9 cellular contexts compared by ENCODE assay signal in genomic region chr20:3071610-3072529, GRCh38. TPM values are rescaled to one million over a fixed set of nuclear protein-coding genes. Genes with fewer than 3 reads are reported as not detected.
A peak's percentile ranks its signal among the peaks of the same experiment; 100 is the strongest.
DNase-seq lines count a peak whose midpoint lies in the region; ATAC-seq and TF ChIP-seq lines count a peak whose summit lies in the region.
"Had no signal": no experiment of that assay in that cellular context is flagged by ENCODE, and none has a peak within 500 bp of the region (broad histone marks: within the 10 kb centered on the region; RNA-seq: fewer than 3 reads in every experiment).

TSS of gene OXT (plus strand) at chr20:3071620. CDS start at chr20:3071656, 36 bp downstream.

- CTCF ChIA-PET in A673 (lab: Charles Lee) = no interaction called here

- TF ChIP-seq CTCF in A673 (conservative IDR thresholded peaks at IDR 0.05; ENCODE audit: low read depth, low read length) (no peak), choroid plexus epithelial cell (conservative IDR thresholded peaks at IDR 0.05; ENCODE audit: low read depth, low read length) (no peak)

- no peaks in the 10 kb centered on the region for H3K27me3 Mint-ChIP-seq in stimulated activated memory B cell treated with anti-CD40 and anti-IgM and Interleukin-4, amounts not matched to agents 10 μg/mL and 1 μg/mL and 100 μg/mL, for 72 hours

- H3K36me3 ChIP-seq in A673 (ENCODE audit: insufficient read depth, low read length, poor library complexity, severe bottlenecking) = no peaks in the 10 kb centered on the region
- H3K36me3 ChIP-seq in muscle layer of duodenum (ENCODE audit: control insufficient read depth in 1 of 2, insufficient read depth in 2 of 2, low read length in 2 of 2) = no peaks in the 10 kb centered on the region

- no peaks in the 10 kb centered on the region for H3K36me3 Mint-ChIP-seq in stimulated activated memory B cell treated with anti-CD40 and anti-IgM and Interleukin-4, amounts not matched to agents 10 μg/mL and 1 μg/mL and 100 μg/mL, for 72 hours

- peak within 1 kb of the TSS; percentile 79 for H3K4me3 Mint-ChIP-seq in stimulated activated memory B cell treated with anti-CD40 and anti-IgM and Interleukin-4, amounts not matched to agents 10 μg/mL and 1 μg/mL and 100 μg/mL, for 72 hours

- POLR2A ChIA-PET in A673 (lab: Charles Lee; ENCODE audit: low non-redundant PET) = no interaction called here

- no TSS peak for BruUV-seq in A673 (replicated peaks; lab: Mats Ljungman, UMichigan)

- peaks cover 46% of the 10 kb centered on the region for H3K4me1 Mint-ChIP-seq in stimulated activated memory B cell treated with anti-CD40 and anti-IgM and Interleukin-4, amounts not matched to agents 10 μg/mL and 1 μg/mL and 100 μg/mL, for 72 hours

- H3K9me3 Mint-ChIP-seq in stimulated activated memory B cell treated with anti-CD40 and anti-IgM and Interleukin-4, amounts not matched to agents 10 μg/mL and 1 μg/mL and 100 μg/mL, for 72 hours = no peaks in the 10 kb centered on the region

- H3K27ac ChIP-seq in A673 (ENCODE audit: low read depth, low read length, poor library complexity, severe bottlenecking) (no peak within 1 kb of the TSS), muscle layer of duodenum (ENCODE audit: low read length) (no peak within 1 kb of the TSS), caudate nucleus (ENCODE audit: low read depth, low read length) (no peak within 1 kb of the TSS)
- H3K27ac ChIP-seq: SK-N-MC had no signal

- DNase-seq in A673 (ENCODE audit: low spot score) (no peak), choroid plexus epithelial cell (ENCODE audit: low read depth) (no peak), NCI-H510A (lab: John Stamatoyannopoulos, UW) (no peak), caudate nucleus (lab: John Stamatoyannopoulos, UW) (no peak), DMS79 (lab: John Stamatoyannopoulos, UW) (no peak)
- peak; percentile 21 for DNase-seq in activated CD4-positive, CD25-positive, alpha-beta regulatory T cell treated with anti-CD3 and anti-CD28 coated beads, Interleukin-2, amount 50 U/mL, for 16 hours (ENCODE audit: low read depth, low spot score)

- peaks cover 10% of the 10 kb centered on the region for H3K27me3 ChIP-seq in A673 (replicated peaks; ENCODE audit: insufficient read depth, low read depth, low read length, poor library complexity)
- H3K27me3 ChIP-seq in muscle layer of duodenum (ENCODE audit: low read depth, low read length) = no peaks in the 10 kb centered on the region

- H3K4me3 ChIP-seq in A673 (ENCODE audit: low read depth, low read length, poor library complexity, severe bottlenecking) (peak within 1 kb of the TSS; percentile 30), choroid plexus epithelial cell (ENCODE audit: low read depth, low read length) (peak within 1 kb of the TSS; percentile 39), muscle layer of duodenum (ENCODE audit: low read depth in 1 of 2, low read length in 2 of 2) (peak within 1 kb of the TSS; percentile 3 to 64)
- H3K4me3 ChIP-seq: SK-N-MC had no signal

- intact Hi-C loops in A673 (cut with micrococcal nuclease; ENCODE audit: unreplicated experiment) = no loop called here

- ATAC-seq in stimulated activated memory B cell treated with anti-CD40 and anti-IgM and Interleukin-4, amounts not matched to agents 10 μg/mL and 1 μg/mL and 100 μg/mL, for 72 hours = peak; percentile 76

- H3K9me3 ChIP-seq in A673 (ENCODE audit: low read depth, low read length, poor library complexity, severe bottlenecking) (no peaks in the 10 kb centered on the region), muscle layer of duodenum (ENCODE audit: control insufficient read depth in 1 of 2, low read length in 2 of 2) (no peaks in the 10 kb centered on the region)

- H3K4me1 ChIP-seq in A673 (ENCODE audit: insufficient read depth, low read length, poor library complexity, severe bottlenecking) (no peaks in the 10 kb centered on the region), muscle layer of duodenum (ENCODE audit: control insufficient read depth in 1 of 2, insufficient read depth in 2 of 2, low read length in 2 of 2) (peaks cover 0 to 10% of the 10 kb centered on the region in 2 donors)

- peak within 1 kb of the TSS; percentile 76 for H3K27ac Mint-ChIP-seq in stimulated activated memory B cell treated with anti-CD40 and anti-IgM and Interleukin-4, amounts not matched to agents 10 μg/mL and 1 μg/mL and 100 μg/mL, for 72 hours

RNA-seq across cellular contexts. Expression of gene OXT, which starts in this region (rescaled TPM):
- total RNA-seq in A673 (2021) = not detected in 2 replicates
